Comparison of ENCODE assay signal across 23 cellular contexts in the genomic region with DNA sequence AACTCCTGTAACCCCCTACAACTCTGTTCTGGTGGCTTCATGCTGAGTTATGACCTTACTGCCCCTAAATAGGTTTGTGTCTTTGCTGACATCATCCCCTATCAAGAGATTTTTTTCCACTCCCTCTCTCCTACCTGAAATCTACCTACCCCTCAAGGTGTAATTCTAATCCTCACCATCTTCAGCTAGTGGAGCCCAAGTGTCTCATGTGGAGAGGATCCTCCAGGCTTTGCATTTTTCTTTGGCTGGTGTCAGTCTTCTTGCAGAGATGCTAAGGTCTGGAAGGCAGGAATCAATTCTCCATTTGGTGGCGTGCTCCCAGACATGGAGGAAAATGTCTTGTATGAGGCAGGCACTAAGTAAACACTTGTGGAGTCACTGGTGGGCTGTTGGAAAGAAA.
"Had no signal": no experiment of that assay in that cellular context is flagged by ENCODE, and none has a peak within 500 bp of the region (broad histone marks: within the 10 kb centered on the region; RNA-seq: fewer than 3 reads in every experiment).

No MANE protein-coding gene starts in this region.

- H3K27ac ChIP-seq: HL-60, KMS-11, SJSA1, SK-N-MC had no signal

- H3K4me1 ChIP-seq: SJSA1 had no signal

- DNase-seq: Kasumi-1, MM.1S, NCI-H1092 treated with DMSO at 0.1 percent for 48 hours, NCI-H1436, NCI-H187, NCI-H2029, NCI-H2081 treated with DMSO at 0.1 percent for 48 hours, NCI-H2171, NCI-H226, NCI-H446, NCI-H510A, NCI-H524 treated with DMSO at 0.1 percent for 48 hours, NCI-H69, NCI-H774, Right ventricle myocardium superior, RPMI8226, SIG-M5 had no signal

- H3K4me2 ChIP-seq: KMS-11 had no signal

- H3K9ac ChIP-seq: KMS-11 had no signal

- H3K4me3 ChIP-seq: K562, SJSA1, SK-N-MC had no signal

- H3K27ac Mint-ChIP-seq: IgD-negative memory B cell had no signal

- H3K4me1 Mint-ChIP-seq: IgD-negative memory B cell had no signal

- ATAC-seq: K562 had no signal

- H3K4me3 Mint-ChIP-seq: IgD-negative memory B cell had no signal

- H3K36me3 ChIP-seq: SJSA1 had no signal

- H3K9me3 ChIP-seq: SJSA1 had no signal
